ENCODE assay signal across 10 cellular contexts in the genomic region with DNA sequence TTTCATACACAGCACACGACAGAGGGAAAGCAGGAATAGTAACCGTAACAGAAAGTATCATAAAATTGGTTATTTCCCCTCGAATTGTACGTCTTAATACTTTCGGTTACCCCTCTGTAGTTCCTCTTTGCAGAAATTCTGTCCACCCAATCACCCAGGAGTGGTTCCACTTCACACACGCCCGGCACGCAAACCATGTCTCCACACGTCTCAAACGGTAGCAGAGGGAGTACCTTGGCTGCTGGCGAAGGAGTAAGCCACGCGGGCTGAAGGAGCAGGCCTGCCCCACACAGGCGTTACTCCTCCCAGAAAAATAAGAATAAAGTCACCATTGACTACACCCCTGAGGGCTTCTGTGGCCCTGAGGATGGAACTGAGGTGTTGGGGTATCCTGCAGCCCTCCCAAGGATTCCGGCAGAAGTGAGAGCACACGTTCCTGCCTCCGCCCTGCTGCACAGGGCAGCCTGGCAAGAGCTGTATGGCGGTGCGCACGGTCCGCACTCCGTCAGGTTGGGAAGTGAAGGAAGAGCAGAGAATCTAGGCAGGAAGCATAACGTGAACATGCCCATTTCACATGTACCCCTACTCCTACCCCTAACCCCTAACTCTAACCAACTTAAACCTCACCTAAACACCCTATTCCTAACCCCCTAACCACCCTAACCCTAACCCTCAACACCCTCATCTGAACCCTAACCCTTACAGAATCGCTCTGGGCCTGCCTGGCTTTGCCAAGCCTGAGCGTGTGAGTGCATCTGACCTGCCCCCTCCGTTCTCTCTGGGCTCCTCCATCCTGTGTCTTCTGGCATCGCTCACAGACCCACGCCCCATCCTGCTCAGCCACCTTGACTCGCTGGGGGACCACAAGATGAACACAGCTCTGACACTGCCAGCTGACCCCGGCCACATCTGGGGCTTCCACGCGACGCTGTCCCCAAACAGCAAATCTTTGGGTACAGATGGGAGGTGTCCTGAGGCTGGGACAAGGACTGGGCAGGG. TPM values are rescaled to one million over a fixed set of nuclear protein-coding genes. Genes with fewer than 3 reads are reported as not detected.
DNase-seq lines count a peak whose midpoint lies in the region; ATAC-seq and TF ChIP-seq lines count a peak whose summit lies in the region.
"Had no signal": no experiment of that assay in that cellular context is flagged by ENCODE, and none has a peak within 500 bp of the region (broad histone marks: within the 10 kb centered on the region; RNA-seq: fewer than 3 reads in every experiment).

No MANE protein-coding gene starts in this region.

- H3K4me1 ChIP-seq in foreskin keratinocyte: peaks cover 8% of the 10 kb centered on the region

- peak in 1 of 2 donors; percentile 69 for DNase-seq in foreskin keratinocyte
- no peak for DNase-seq in SW 1271 (lab: John Stamatoyannopoulos, UW)
- DNase-seq in left lobe of liver (ENCODE audit: low spot score): no peak
- DNase-seq in NCI-H2029 (lab: John Stamatoyannopoulos, UW): no peak
- no peak for DNase-seq in pons (ENCODE audit: low spot score)
- DNase-seq: activated CD4-positive, alpha-beta T cell treated with anti-CD3 and anti-CD28 coated beads, Interleukin-2, amount 10 ng/mL, durations not matched to agents 7 days and 5 days; naive thymus-derived CD8-positive, alpha-beta T cell had no signal

- TF ChIP-seq POLR2A in GM18526 (IDR thresholded peaks at IDR 0.05; ENCODE audit: extremely low read depth, insufficient read length): peak; percentile 28

- peak; percentile 16 for TF ChIP-seq CTCF in foreskin keratinocyte (conservative IDR thresholded peaks at IDR 0.05)

- H3K27ac ChIP-seq in foreskin keratinocyte: no peak overlapping the region

- ATAC-seq in GM21576 (IDR thresholded peaks at IDR 0.05; ENCODE audit: unreplicated experiment) (peak; percentile 51), HG03442 (IDR thresholded peaks at IDR 0.05; ENCODE audit: unreplicated experiment) (peak; percentile 65), foreskin keratinocyte (peak; percentile 49), left lobe of liver (no peak)
- ATAC-seq: naive thymus-derived CD8-positive, alpha-beta T cell had no signal

- H3K27me3 ChIP-seq in foreskin keratinocyte: no peaks in the 10 kb centered on the region

RNA-seq across cellular contexts. Expression of gene GPR146, which starts 18.2 kb away (rescaled TPM):
- not detected in 2 replicates for total RNA-seq in foreskin keratinocyte
- not detected in 2 replicates for polyA plus RNA-seq in foreskin keratinocyte
- 28.1 TPM for total RNA-seq in left lobe of liver

RNA-seq across cellular contexts. Expression of gene GPER1, which starts 25.3 kb away (rescaled TPM):
- total RNA-seq in foreskin keratinocyte (0.07 TPM in 1 of 2 replicates, not detected in the other), left lobe of liver (29.8 TPM)
- 0.03 and 0.07 TPM in 2 replicates for polyA plus RNA-seq in foreskin keratinocyte

Comparison
In these comparisons a context has a peak if more than half of its experiments do, and no peak if none do; other contexts are left out.
1. RNA of gene GPR146, which starts 18.2 kb away (total RNA-seq): 28.1 TPM in left lobe of liver (single experiment); not detected in foreskin keratinocyte; every median in the first group is over 10 times any median in the second.
2. RNA of gene GPER1, which starts 25.3 kb away (total RNA-seq): 29.8 TPM in left lobe of liver (single experiment); 0.07 TPM in foreskin keratinocyte; every median in the first group is over 10 times any median in the second.